Comparison of ENCODE assay signal across 19 cellular contexts in genomic region chr7:47471358-47471703, GRCh38.
DNase-seq lines count a peak whose midpoint lies in the region; ATAC-seq and TF ChIP-seq lines count a peak whose summit lies in the region.
"Had no signal": no experiment of that assay in that cellular context is flagged by ENCODE, and none has a peak within 500 bp of the region (broad histone marks: within the 10 kb centered on the region; RNA-seq: fewer than 3 reads in every experiment).

No MANE protein-coding gene starts in this region.

- no peak overlapping the region for H3K18ac ChIP-seq in mesenchymal stem cell (ENCODE audit: low read depth in 1 of 2, low read length in 2 of 2)

- ATAC-seq in HG03342 (IDR thresholded peaks at IDR 0.05; ENCODE audit: unreplicated experiment) (no peak), heart right ventricle (no peak), HG03097 (IDR thresholded peaks at IDR 0.05; ENCODE audit: low FRiP score, unreplicated experiment) (no peak)
- ATAC-seq: naive thymus-derived CD4-positive, alpha-beta T cell had no signal

- H3K4me1 ChIP-seq in adrenal gland (replicated peaks in 1 of 2) (peaks cover 22 to 34% of the 10 kb centered on the region in 2 donors), mesenchymal stem cell (ENCODE audit: control insufficient read depth, insufficient read depth, low read depth, low read length) (peaks cover 41% of the 10 kb centered on the region), subcutaneous abdominal adipose tissue (ENCODE audit: control insufficient read depth in 5 of 5, insufficient read depth in 5 of 5, low read length in 5 of 5) (peaks cover 5 to 52% (median 46%) of the 10 kb centered on the region in 5 donors), heart right ventricle (peaks cover 0 to 39% (median 17%) of the 10 kb centered on the region in 9 donors)

- BruUV-seq in Calu3 (replicated peaks; lab: Mats Ljungman, UMichigan): no TSS peak

- H2BK5ac ChIP-seq in mesenchymal stem cell (ENCODE audit: low read depth, low read length, poor library complexity, severe bottlenecking): no peak overlapping the region

- DNase-seq in Calu3 (no peak), adrenal gland (no peak), mesenchymal stem cell (no peak), heart right ventricle (no peak)
- DNase-seq: activated CD4-positive, alpha-beta T cell treated with anti-CD3 and anti-CD28 coated beads, Interleukin-2, amount 50 U/mL, for 48 hours; activated naive CD4-positive, alpha-beta T cell treated with Interleukin-2 at 50 U/mL for 16 hours; activated T-cell treated with anti-CD3 and anti-CD28 coated beads, Interleukin-2, amount 50 U/mL, for 1 hour; immature natural killer cell; naive thymus-derived CD4-positive, alpha-beta T cell; SIG-M5; stimulated activated CD4-positive, alpha-beta T cell treated with anti-CD3 and anti-CD28 coated beads, Interleukin-4, amount 100 ng/mL, for 1 hour; T-helper 1 cell had no signal

- H3K27ac ChIP-seq in adrenal gland (peak overlapping the region; percentile 9 to 91 (median 63)), mesenchymal stem cell (ENCODE audit: low read length, poor library complexity, severe bottlenecking) (peak overlapping the region; percentile 86), subcutaneous abdominal adipose tissue (ENCODE audit: low read depth, low read length) (peak overlapping the region; percentile 85), heart right ventricle (peak overlapping the region in 3 of 10 donors; percentile 15 to 31 (median 30))

- H3K4me3 Mint-ChIP-seq in Calu3 (ENCODE audit: low read depth, unreplicated experiment): peak overlapping the region; percentile 57
- H3K4me3 Mint-ChIP-seq: central memory CD8-positive, alpha-beta T cell; immature natural killer cell; naive thymus-derived CD4-positive, alpha-beta T cell had no signal

- no peak for TF ChIP-seq CTCF in Calu3 (IDR thresholded peaks at IDR 0.05; ENCODE audit: unreplicated experiment)
- no peak for TF ChIP-seq CTCF in adrenal gland (IDR thresholded peaks at IDR 0.05)
- TF ChIP-seq CTCF in heart right ventricle (IDR thresholded peaks at IDR 0.05): no peak

- peak overlapping the region; percentile 67 for H2AK5ac ChIP-seq in mesenchymal stem cell (ENCODE audit: low read length, severe bottlenecking)

- H3K36me3 Mint-ChIP-seq in Calu3 (ENCODE audit: insufficient read depth, unreplicated experiment): peaks cover 7% of the 10 kb centered on the region
- H3K36me3 Mint-ChIP-seq: immature natural killer cell; naive thymus-derived CD4-positive, alpha-beta T cell had no signal

- H2AFZ ChIP-seq in mesenchymal stem cell (ENCODE audit: low read depth, low read length): no peak overlapping the region

- peaks cover 24% of the 10 kb centered on the region for H3K79me1 ChIP-seq in mesenchymal stem cell (replicated peaks; ENCODE audit: low read length, poor library complexity, severe bottlenecking)

- intact Hi-C loops in Calu3 (cut with micrococcal nuclease; ENCODE audit: unreplicated experiment) (loop anchor here (2.0 to 10.0 kb wide), 2 partner anchors 29 to 193 kb away; no protein-coding TSS in a partner anchor), adrenal gland (cut with DNase I) (loop anchor here in 1 of 2 donors (10.0 kb wide), 1 partner anchor 103 kb away; no protein-coding TSS in a partner anchor), heart right ventricle (cut with DNase I) (no loop called here)

- H3K27ac Mint-ChIP-seq in Calu3 (ENCODE audit: unreplicated experiment): no peak overlapping the region
- H3K27ac Mint-ChIP-seq: naive thymus-derived CD4-positive, alpha-beta T cell; progenitor cell of endocrine pancreas had no signal

- CTCF ChIA-PET in Calu3 (lab: Charles Lee): interaction anchor here (1.0 to 1.6 kb wide), 3 partner anchors 11 to 35 kb away, joined by 4 to 7 read pairs (median 5); no protein-coding TSS in a partner anchor

- H2BK15ac ChIP-seq in mesenchymal stem cell (ENCODE audit: low read depth, poor library complexity, severe bottlenecking): no peak overlapping the region

- H3K4me2 ChIP-seq in mesenchymal stem cell (ENCODE audit: low read length, poor library complexity, severe bottlenecking): no peak overlapping the region

- no peak overlapping the region for H3K4ac ChIP-seq in mesenchymal stem cell (ENCODE audit: low read depth in 1 of 2, low read length in 2 of 2)

- peaks cover 46% of the 10 kb centered on the region for H3K4me1 Mint-ChIP-seq in Calu3 (ENCODE audit: low read depth, unreplicated experiment)
- H3K4me1 Mint-ChIP-seq: central memory CD8-positive, alpha-beta T cell; naive thymus-derived CD4-positive, alpha-beta T cell had no signal

- H4K8ac ChIP-seq in mesenchymal stem cell (ENCODE audit: low read length): peak overlapping the region; percentile 10

- H3K9me3 ChIP-seq in adrenal gland (replicated peaks in 1 of 3) (no peaks in the 10 kb centered on the region), mesenchymal stem cell (ENCODE audit: control insufficient read depth, low read length) (no peaks in the 10 kb centered on the region), subcutaneous abdominal adipose tissue (ENCODE audit: control insufficient read depth in 5 of 5, low read length in 5 of 5) (no peaks in the 10 kb centered on the region), heart right ventricle (no peaks in the 10 kb centered on the region)

- no peak overlapping the region for H4K91ac ChIP-seq in mesenchymal stem cell (ENCODE audit: low read length)

- no peaks in the 10 kb centered on the region for H3K27me3 Mint-ChIP-seq in Calu3 (ENCODE audit: unreplicated experiment)
- H3K27me3 Mint-ChIP-seq: central memory CD8-positive, alpha-beta T cell; progenitor cell of endocrine pancreas had no signal

- no peak for TF ChIP-seq POLR2A in adrenal gland (IDR thresholded peaks at IDR 0.05)

- H3K14ac ChIP-seq in mesenchymal stem cell (ENCODE audit: low read length in 2 of 2): no peak overlapping the region

- no peaks in the 10 kb centered on the region for H3K27me3 ChIP-seq in adrenal gland
- peaks cover 0 to 6% of the 10 kb centered on the region in 2 experiments for H3K27me3 ChIP-seq in mesenchymal stem cell (ENCODE audit: control insufficient read depth in 1 of 2, insufficient read depth in 1 of 2, low read length in 2 of 2)
- H3K27me3 ChIP-seq in subcutaneous abdominal adipose tissue (ENCODE audit: control insufficient read depth in 5 of 5, insufficient read depth in 4 of 5, low read length in 5 of 5): no peaks in the 10 kb centered on the region
- no peaks in the 10 kb centered on the region for H3K27me3 ChIP-seq in heart right ventricle

- H3K36me3 ChIP-seq in adrenal gland (replicated peaks in 1 of 2) (no peaks in the 10 kb centered on the region), mesenchymal stem cell (ENCODE audit: control insufficient read depth in 1 of 2, insufficient read depth in 2 of 2, low read depth in 1 of 2, low read length in 2 of 2) (peaks cover 0 to 25% of the 10 kb centered on the region in 2 experiments), subcutaneous abdominal adipose tissue (ENCODE audit: control insufficient read depth in 5 of 5, insufficient read depth in 5 of 5, low read length in 5 of 5) (peaks cover 0 to 13% (median 2%) of the 10 kb centered on the region in 5 donors), heart right ventricle (peaks cover 0 to 8% (median 0%) of the 10 kb centered on the region in 9 donors)

- H2BK12ac ChIP-seq in mesenchymal stem cell (ENCODE audit: low read length in 2 of 2): no peak overlapping the region

- WGBS in adrenal gland, 4 donors: 74 to 90% (median 88%) methylated on average over 9 of the region's 9 CpGs
- 97% methylated on average over 9 of the region's 9 CpGs for WGBS in mesenchymal stem cell
- WGBS in heart right ventricle, 2 donors: 90 to 94% methylated on average over 9 of the region's 9 CpGs

- H3K9ac ChIP-seq in mesenchymal stem cell (ENCODE audit: low read length): no peak overlapping the region
- peak overlapping the region in 2 of 5 donors; percentile 21 to 63 for H3K9ac ChIP-seq in subcutaneous abdominal adipose tissue (ENCODE audit: low read length in 5 of 5)

- H3K23ac ChIP-seq in mesenchymal stem cell (ENCODE audit: low read length in 2 of 2): no peak overlapping the region

- no peaks in the 10 kb centered on the region for H3K9me3 Mint-ChIP-seq in Calu3 (ENCODE audit: low read depth, unreplicated experiment)
- H3K9me3 Mint-ChIP-seq: immature natural killer cell; naive thymus-derived CD4-positive, alpha-beta T cell had no signal

- no peak overlapping the region for H2BK120ac ChIP-seq in mesenchymal stem cell (ENCODE audit: low read depth, low read length)

- H3K4me3 ChIP-seq in adrenal gland (no peak overlapping the region), mesenchymal stem cell (ENCODE audit: insufficient read depth in 1 of 2, low read depth in 1 of 2, low read length in 2 of 2) (no peak overlapping the region), subcutaneous abdominal adipose tissue (ENCODE audit: low read depth in 1 of 5, low read length in 5 of 5) (no peak overlapping the region), heart right ventricle (no peak overlapping the region)
- H3K4me3 ChIP-seq: lung, skin epidermis had no signal
